Comparison of ENCODE assay signal across 15 cellular contexts in genomic region chr9:69178583-69179011, GRCh38. TPM values are rescaled to one million over a fixed set of nuclear protein-coding genes. Genes with fewer than 3 reads are reported as not detected.
DNase-seq lines count a peak whose midpoint lies in the region; ATAC-seq and TF ChIP-seq lines count a peak whose summit lies in the region.
"Had no signal": no experiment of that assay in that cellular context is flagged by ENCODE, and none has a peak within 500 bp of the region (broad histone marks: within the 10 kb centered on the region; RNA-seq: fewer than 3 reads in every experiment).

No MANE protein-coding gene starts in this region.

- 46 to 59% methylated on average over 3 of the region's 3 CpGs for WGBS in transverse colon (ENCODE audit: low coverage in 1 of 2), 2 donors

- CTCF ChIA-PET in Panc1 (lab: Charles Lee): no interaction called here

- H3K36me3 ChIP-seq in Panc1 (ENCODE audit: control insufficient read depth, insufficient read depth, low read length) (no peaks in the 10 kb centered on the region), transverse colon (no peaks in the 10 kb centered on the region)
- H3K36me3 ChIP-seq: cardiac muscle cell had no signal

- BruUV-seq in Panc1 (replicated peaks; lab: Mats Ljungman, UMichigan): no TSS peak

- H3K36me3 Mint-ChIP-seq in chondrocyte (ENCODE audit: low read depth): no peaks in the 10 kb centered on the region
- H3K36me3 Mint-ChIP-seq in mesothelial cell of epicardium: no peaks in the 10 kb centered on the region

- in situ Hi-C loops in Panc1 (cut with HindIII; ENCODE audit: low pct_unique_long_range_greater_than_20kb, low sequenced_read_pairs): no loop called here
- in situ Hi-C loops in transverse colon (cut with MboI; ENCODE audit: low pct_ligation_motif_present in 1 of 4, low pct_unique_long_range_greater_than_20kb in 1 of 4, low sequenced_read_pairs in 3 of 4): loop anchor here in 1 of 4 donors (25.0 kb wide), 1 partner anchor 116 kb away; no protein-coding TSS in a partner anchor

- H3K4me1 ChIP-seq in Panc1 (ENCODE audit: control insufficient read depth, insufficient read depth, low read length) (peaks cover 53% of the 10 kb centered on the region), transverse colon (peaks cover 0 to 55% (median 30%) of the 10 kb centered on the region in 4 donors)

- H3K4me3 Mint-ChIP-seq in chondrocyte (ENCODE audit: unreplicated experiment) (no peak overlapping the region), mesothelial cell of epicardium (no peak overlapping the region)

- no peak for TF ChIP-seq POLR2A in transverse colon (IDR thresholded peaks at IDR 0.05)

- H3K27me3 ChIP-seq in Panc1 (ENCODE audit: control insufficient read depth, insufficient read depth, low read length) (no peaks in the 10 kb centered on the region), transverse colon (no peaks in the 10 kb centered on the region)
- H3K27me3 ChIP-seq: cardiac muscle cell had no signal

- no peak for TF ChIP-seq CTCF in Panc1 (IDR thresholded peaks at IDR 0.05)
- no peak for TF ChIP-seq CTCF in chondrocyte (IDR thresholded peaks at IDR 0.05)
- no peak for TF ChIP-seq CTCF in mesothelial cell of epicardium (IDR thresholded peaks at IDR 0.05; ENCODE audit: unreplicated experiment)
- TF ChIP-seq CTCF in transverse colon (IDR thresholded peaks at IDR 0.05): no peak

- H3K9me3 ChIP-seq in Panc1 (ENCODE audit: control insufficient read depth, insufficient read depth, low read depth, low read length): no peaks in the 10 kb centered on the region
- H3K9me3 ChIP-seq in transverse colon: no peaks in the 10 kb centered on the region
- H3K9me3 ChIP-seq: psoas muscle had no signal

- peak; percentile 69 for DNase-seq in EH (ENCODE audit: low read depth)
- DNase-seq in Panc1 (ENCODE audit: low read depth, low spot score): no peak
- no peak for DNase-seq in chondrocyte (ENCODE audit: low spot score)
- DNase-seq in mesothelial cell of epicardium (ENCODE audit: low spot score in 2 of 2, unreplicated experiment in 2 of 2): no peak
- DNase-seq in activated CD4-positive, CD25-positive, alpha-beta regulatory T cell (lab: John Stamatoyannopoulos, UW): no peak
- DNase-seq in posterior cingulate gyrus: no peak
- no peak for DNase-seq in transverse colon
- no peak for DNase-seq in activated CD4-positive, alpha-beta T cell treated with anti-CD3 and anti-CD28 coated beads for 48 hours
- DNase-seq: MV-4-11; NCI-H446 treated with DMSO at 0.1 percent for 48 hours; psoas muscle; SIG-M5; stimulated activated CD4-positive, alpha-beta T cell treated with anti-CD3 and anti-CD28 coated beads, Interleukin-1b, Interleukin-23, amount 100 ng/mL, for 48 hours had no signal

- peak overlapping the region; percentile 1 for H3K27ac Mint-ChIP-seq in chondrocyte (ENCODE audit: unreplicated experiment)
- peak overlapping the region; percentile 36 for H3K27ac Mint-ChIP-seq in mesothelial cell of epicardium

- H3K9me3 Mint-ChIP-seq in chondrocyte (ENCODE audit: low read depth) (no peaks in the 10 kb centered on the region), mesothelial cell of epicardium (no peaks in the 10 kb centered on the region)

- H3K27me3 Mint-ChIP-seq in chondrocyte (ENCODE audit: low read depth) (no peaks in the 10 kb centered on the region), mesothelial cell of epicardium (ENCODE audit: low read depth) (peaks cover 8% of the 10 kb centered on the region)

- no peak overlapping the region for H3K4me3 ChIP-seq in Panc1 (ENCODE audit: low read depth in 2 of 2, low read length in 2 of 2)
- no peak overlapping the region for H3K4me3 ChIP-seq in transverse colon
- H3K4me3 ChIP-seq: cardiac muscle cell, psoas muscle had no signal

- no peak for TF ChIP-seq EP300 in transverse colon (IDR thresholded peaks at IDR 0.05; ENCODE audit: low read depth)

- intact Hi-C loops in Panc1 (cut with micrococcal nuclease; ENCODE audit: unreplicated experiment): loop anchor here (5.0 to 10.0 kb wide), 4 partner anchors 46 to 124 kb away; no protein-coding TSS in a partner anchor
- intact Hi-C loops in posterior cingulate gyrus (cut with DNase I): loop anchor here (5.0 kb wide), 1 partner anchor 46 kb away; no protein-coding TSS in a partner anchor
- intact Hi-C loops in transverse colon (cut with DNase I; ENCODE audit: low total_unique reads): no loop called here

- POLR2A ChIA-PET in Panc1 (lab: Charles Lee): no interaction called here

- H3K4me1 Mint-ChIP-seq in chondrocyte (ENCODE audit: low read depth): peaks cover 63% of the 10 kb centered on the region
- H3K4me1 Mint-ChIP-seq in mesothelial cell of epicardium: peaks cover 61% of the 10 kb centered on the region

- ATAC-seq in Panc1: peak; percentile 28
- ATAC-seq: psoas muscle had no signal

- H3K27ac ChIP-seq in Panc1 (ENCODE audit: low read length) (peak overlapping the region; percentile 66), transverse colon (no peak overlapping the region)
- H3K27ac ChIP-seq: cardiac muscle cell, HL-60, psoas muscle had no signal

RNA-seq across cellular contexts. Expression of gene TJP2, which starts 4.5 kb away (rescaled TPM):
- total RNA-seq in Panc1 (2021; ENCODE audit: unreplicated experiment) (40.2 TPM), chondrocyte (49.9 to 50.6 TPM (median 50.4 TPM) in 3 replicates), mesothelial cell of epicardium (56.5 to 58.0 TPM (median 57.9 TPM) in 3 replicates), transverse colon (100 to 1,000 TPM; 128 to 282 (median 202) TPM)
- polyA plus RNA-seq in Panc1 (2012; ENCODE audit: insufficient read length): 19.7 TPM
